ENCODE assay signal across 19 cellular contexts in genomic region chr1:186418503-186418902, GRCh38. TPM values are rescaled to one million over a fixed set of nuclear protein-coding genes. Genes with fewer than 3 reads are reported as not detected.
DNase-seq lines count a peak whose midpoint lies in the region; ATAC-seq and TF ChIP-seq lines count a peak whose summit lies in the region.
"Had no signal": no experiment of that assay in that cellular context is flagged by ENCODE, and none has a peak within 500 bp of the region (broad histone marks: within the 10 kb centered on the region; RNA-seq: fewer than 3 reads in every experiment).

No MANE protein-coding gene starts in this region.

- H3K9me3 Mint-ChIP-seq in type B pancreatic cell, result no peaks in the 10 kb centered on the region

- DNase-seq in NCI-H510A treated with DMSO at 0.1 percent for 48 hours (lab: John Stamatoyannopoulos, UW) (peak; percentile 68), NCI-H510A (lab: John Stamatoyannopoulos, UW) (no peak), NCI-H2029 (lab: John Stamatoyannopoulos, UW) (peak; percentile 52), SHP77 treated with DMSO at 0.1 percent for 48 hours (lab: John Stamatoyannopoulos, UW) (peak; percentile 60), fibroblast of villous mesenchyme (ENCODE audit: low read depth) (peak; percentile 41), type B pancreatic cell (ENCODE audit: extremely low spot score, unreplicated experiment) (no peak), UCSD-AML1 (lab: John Stamatoyannopoulos, UW; ENCODE audit: unreplicated experiment) (no peak)
- DNase-seq: DMS79, MV-4-11, NCI-H146, NCI-H446 treated with DMSO at 0.1 percent for 48 hours, OCI-M1, RPMI8226 had no signal

- no peak overlapping the region for H3K4me3 ChIP-seq in fibroblast of villous mesenchyme (ENCODE audit: low read depth, low read length)
- H3K4me3 ChIP-seq: HAP-1 had no signal

- no peak for ATAC-seq in HG03280 (IDR thresholded peaks at IDR 0.05; ENCODE audit: unreplicated experiment)

- no peak overlapping the region for H3K4me3 Mint-ChIP-seq in type B pancreatic cell

- H3K27me3 Mint-ChIP-seq in type B pancreatic cell, result no peaks in the 10 kb centered on the region

- no peaks in the 10 kb centered on the region for H3K4me1 Mint-ChIP-seq in type B pancreatic cell (ENCODE audit: unreplicated experiment)

- no peak overlapping the region for H3K27ac Mint-ChIP-seq in type B pancreatic cell

- TF ChIP-seq CTCF in fibroblast of villous mesenchyme (IDR thresholded peaks at IDR 0.05; ENCODE audit: insufficient read depth, low read depth, low read length) (no peak), type B pancreatic cell (conservative IDR thresholded peaks at IDR 0.05) (no peak)

- peaks cover 10% of the 10 kb centered on the region for H3K36me3 Mint-ChIP-seq in type B pancreatic cell

RNA-seq across cellular contexts. Expression of gene PDC, which starts 42.4 kb away (rescaled TPM):
- total RNA-seq in fibroblast of villous mesenchyme, result 0.43 TPM in 1 of 2 replicates, not detected in the other
- not detected in 2 replicates for total RNA-seq in type B pancreatic cell (ENCODE audit: low replicate concordance)
- total RNA-seq: A172, G401, HT-29, SK-MEL-5 had no signal

RNA-seq across cellular contexts. Expression of gene ODR4, which starts 42.9 kb away (rescaled TPM):
- total RNA-seq in fibroblast of villous mesenchyme (19.6 and 25.9 TPM in 2 replicates), type B pancreatic cell (ENCODE audit: low replicate concordance) (17.7 and 22.3 TPM in 2 replicates)

RNA-seq across cellular contexts. Expression of gene TPR, which starts 43.5 kb away (rescaled TPM):
- total RNA-seq in fibroblast of villous mesenchyme, result 54.4 and 63.5 TPM in 2 replicates
- total RNA-seq in type B pancreatic cell (ENCODE audit: low replicate concordance), result 92.1 and 111 TPM in 2 replicates

Comparison
In these comparisons a context has a peak if more than half of its experiments do, and no peak if none do; other contexts are left out.
1. DNase-seq: peak in NCI-H510A treated with DMSO at 0.1 percent for 48 hours (single experiment), NCI-H2029 (single experiment), SHP77 treated with DMSO at 0.1 percent for 48 hours (single experiment) and fibroblast of villous mesenchyme (single experiment); none in NCI-H510A (single experiment), type B pancreatic cell (single experiment) and UCSD-AML1 (single experiment).